ENCODE assay signal across 8 cellular contexts in the genomic region with DNA sequence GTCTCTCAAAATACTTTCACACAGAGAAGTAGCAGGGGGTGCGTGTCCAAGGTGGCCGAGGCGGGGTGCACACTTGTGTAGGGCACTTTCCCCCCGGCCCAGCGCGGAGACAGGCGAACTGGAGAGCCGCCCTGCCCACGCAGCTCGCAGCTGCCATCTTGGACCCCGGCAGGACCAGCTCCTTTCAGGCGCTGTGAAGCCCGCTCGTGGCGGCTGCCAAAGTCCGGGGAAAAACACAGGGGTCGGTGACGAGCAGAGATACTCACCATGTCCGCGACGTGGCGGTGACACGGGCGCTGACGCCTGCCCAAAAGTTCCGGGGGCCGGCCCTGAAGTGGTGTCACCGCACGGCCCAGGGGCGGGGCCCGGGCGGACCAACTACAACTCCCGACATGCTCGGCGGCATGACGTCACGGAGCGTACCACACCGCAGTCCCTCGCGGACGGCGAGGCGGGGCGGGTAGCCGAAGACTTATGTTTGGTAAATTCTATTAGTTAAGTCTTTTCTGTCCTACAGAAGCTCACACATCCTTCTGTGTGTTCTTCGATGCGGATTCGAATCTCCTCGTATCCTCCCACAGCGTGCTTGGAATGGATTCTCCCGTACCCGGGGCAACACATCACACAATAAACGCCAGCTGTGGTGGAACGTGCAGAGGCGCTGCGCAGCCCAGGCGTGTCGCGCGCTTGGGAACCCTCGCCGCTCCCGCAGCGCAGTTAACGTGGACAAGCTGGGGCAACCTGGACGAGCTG. TPM values are rescaled to one million over a fixed set of nuclear protein-coding genes. Genes with fewer than 3 reads are reported as not detected.
A peak's percentile ranks its signal among the peaks of the same experiment; 100 is the strongest.
DNase-seq lines count a peak whose midpoint lies in the region; ATAC-seq and TF ChIP-seq lines count a peak whose summit lies in the region.

A gene with protein sequence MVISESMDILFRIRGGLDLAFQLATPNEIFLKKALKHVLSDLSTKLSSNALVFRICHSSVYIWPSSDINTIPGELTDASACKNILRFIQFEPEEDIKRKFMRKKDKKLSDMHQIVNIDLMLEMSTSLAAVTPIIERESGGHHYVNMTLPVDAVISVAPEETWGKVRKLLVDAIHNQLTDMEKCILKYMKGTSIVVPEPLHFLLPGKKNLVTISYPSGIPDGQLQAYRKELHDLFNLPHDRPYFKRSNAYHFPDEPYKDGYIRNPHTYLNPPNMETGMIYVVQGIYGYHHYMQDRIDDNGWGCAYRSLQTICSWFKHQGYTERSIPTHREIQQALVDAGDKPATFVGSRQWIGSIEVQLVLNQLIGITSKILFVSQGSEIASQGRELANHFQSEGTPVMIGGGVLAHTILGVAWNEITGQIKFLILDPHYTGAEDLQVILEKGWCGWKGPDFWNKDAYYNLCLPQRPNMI (minus strand): TSS at position 365 of the 753 bp plus-strand sequence. CDS start 96 bp downstream, at position 269.

- peak within 1 kb of the TSS; percentile 79 to 91 for H3K4me3 ChIP-seq in Panc1 (ENCODE audit: low read depth in 2 of 2, low read length in 2 of 2)
- peak within 1 kb of the TSS; percentile 72 to 97 (median 90) for H3K4me3 ChIP-seq in esophagus squamous epithelium
- H3K4me3 ChIP-seq in muscle layer of duodenum (ENCODE audit: low read depth in 1 of 2, low read length in 2 of 2), result peak within 1 kb of the TSS; percentile 69 to 89

- H3K27ac ChIP-seq in Panc1 (ENCODE audit: low read length) (peak within 1 kb of the TSS; percentile 85), esophagus squamous epithelium (peak within 1 kb of the TSS; percentile 92 to 97 (median 96)), muscle layer of duodenum (ENCODE audit: low read length) (peak within 1 kb of the TSS; percentile 94)

- H3K9me3 ChIP-seq in Panc1 (ENCODE audit: control insufficient read depth, insufficient read depth, low read depth, low read length) (no peaks in the 10 kb centered on the region), esophagus squamous epithelium (no peaks in the 10 kb centered on the region), muscle layer of duodenum (ENCODE audit: control insufficient read depth in 1 of 2, low read length in 2 of 2) (no peaks in the 10 kb centered on the region)

- WGBS in esophagus squamous epithelium, 2 donors, result 0 to 7% methylated on average over 5 to 28 of the region's 67 CpGs

- intact Hi-C loops in Panc1 (cut with micrococcal nuclease; ENCODE audit: unreplicated experiment) (no loop called here), esophagus squamous epithelium (cut with DNase I) (no loop called here)

- no peaks in the 10 kb centered on the region for H3K27me3 Mint-ChIP-seq in activated T-cell treated with anti-CD3 and anti-CD28 coated beads, Interleukin-2, amount 50 U/mL, for 72 hours (ENCODE audit: low read depth)

- TF ChIP-seq POLR2A in esophagus squamous epithelium (IDR thresholded peaks at IDR 0.05), result peak in 2 of 4 donors; percentile 4 to 86

- CTCF ChIA-PET in Panc1 (lab: Charles Lee), result interaction anchor here (0.6 kb wide), 1 partner anchor 188 kb away, joined by 5 read pairs; no protein-coding TSS in a partner anchor

- TF ChIP-seq CTCF in Panc1 (IDR thresholded peaks at IDR 0.05) (no peak), esophagus squamous epithelium (IDR thresholded peaks at IDR 0.05) (peak in 1 of 6 experiments; percentile 18)

- no peaks in the 10 kb centered on the region for H3K9me3 Mint-ChIP-seq in activated T-cell treated with anti-CD3 and anti-CD28 coated beads, Interleukin-2, amount 50 U/mL, for 72 hours

- DNase-seq in DMS79 (lab: John Stamatoyannopoulos, UW), result peak; percentile 44
- DNase-seq in KBM-7, result peak; percentile 94
- DNase-seq in Panc1 (ENCODE audit: low read depth, low spot score), result peak; percentile 67
- peak; percentile 86 to 93 for DNase-seq in activated T-cell treated with anti-CD3 and anti-CD28 coated beads, Interleukin-2, amount 50 U/mL, for 72 hours
- peak; percentile 64 for DNase-seq in esophagus squamous epithelium (lab: John Stamatoyannopoulos, UW)
- DNase-seq in stimulated activated CD8-positive, alpha-beta memory T cell treated with anti-CD3 and anti-CD28 coated beads, Interleukin-7, amount 100 ng/mL, for 24 hours (ENCODE audit: low read depth), result peak; percentile 67

- BruUV-seq in Panc1 (replicated peaks; lab: Mats Ljungman, UMichigan), result no TSS peak

- H3K4me1 ChIP-seq in Panc1 (ENCODE audit: control insufficient read depth, insufficient read depth, low read length) (no peaks in the 10 kb centered on the region; the same call in 1 of the 2 replicates), esophagus squamous epithelium (peaks cover 7 to 45% (median 11%) of the 10 kb centered on the region in 3 donors), muscle layer of duodenum (ENCODE audit: control insufficient read depth in 1 of 2, insufficient read depth in 2 of 2, low read length in 2 of 2) (peaks cover 14 to 31% of the 10 kb centered on the region in 2 donors)

- ATAC-seq in GM21723 (IDR thresholded peaks at IDR 0.05; ENCODE audit: unreplicated experiment), result peak; percentile 96
- peak; percentile 98 for ATAC-seq in Panc1
- peak; percentile 94 for ATAC-seq in activated T-cell treated with anti-CD3 and anti-CD28 coated beads, Interleukin-2, amount 50 U/mL, for 72 hours (replicated peaks in 1 of 2)

- peaks cover 28% of the 10 kb centered on the region for H3K4me1 Mint-ChIP-seq in activated T-cell treated with anti-CD3 and anti-CD28 coated beads, Interleukin-2, amount 50 U/mL, for 72 hours (ENCODE audit: low read depth)

- H3K4me3 Mint-ChIP-seq in activated T-cell treated with anti-CD3 and anti-CD28 coated beads, Interleukin-2, amount 50 U/mL, for 72 hours, result peak within 1 kb of the TSS; percentile 87 to 88

- POLR2A ChIA-PET in Panc1 (lab: Charles Lee), result interaction anchor here (0.6 kb wide), 1 partner anchor 766 kb away, joined by 3 read pairs; a partner anchor contains a TSS

- H3K36me3 ChIP-seq in Panc1 (ENCODE audit: control insufficient read depth, insufficient read depth, low read length), result no peaks in the 10 kb centered on the region; the same call in 1 of the 2 replicates
- peaks cover 0 to 14% (median 0%) of the 10 kb centered on the region in 3 donors for H3K36me3 ChIP-seq in esophagus squamous epithelium
- no peaks in the 10 kb centered on the region for H3K36me3 ChIP-seq in muscle layer of duodenum (ENCODE audit: control insufficient read depth in 1 of 2, insufficient read depth in 2 of 2, low read length in 2 of 2)

- peak within 1 kb of the TSS; percentile 95 for H3K27ac Mint-ChIP-seq in activated T-cell treated with anti-CD3 and anti-CD28 coated beads, Interleukin-2, amount 50 U/mL, for 72 hours

- in situ Hi-C loops in KBM-7 (cut with MboI; ENCODE audit: low pct_unique_long_range_greater_than_20kb, low sequenced_read_pairs) (no loop called here), Panc1 (cut with HindIII; ENCODE audit: low pct_unique_long_range_greater_than_20kb, low sequenced_read_pairs) (no loop called here)

- peaks cover 0 to 8% of the 10 kb centered on the region in 2 donors for H3K36me3 Mint-ChIP-seq in activated T-cell treated with anti-CD3 and anti-CD28 coated beads, Interleukin-2, amount 50 U/mL, for 72 hours (ENCODE audit: insufficient read depth in 2 of 2)

- H3K27me3 ChIP-seq in Panc1 (ENCODE audit: control insufficient read depth, insufficient read depth, low read length) (no peaks in the 10 kb centered on the region), esophagus squamous epithelium (no peaks in the 10 kb centered on the region), muscle layer of duodenum (ENCODE audit: low read depth, low read length) (no peaks in the 10 kb centered on the region)

RNA-seq across cellular contexts. Expression of the gene that starts here (rescaled TPM):
- total RNA-seq in Panc1 (2021; ENCODE audit: unreplicated experiment) (17.0 TPM), esophagus squamous epithelium (10 to 100 TPM; 20.0 to 32.4 (median 23.3) TPM)
- polyA plus RNA-seq in Panc1 (2012; ENCODE audit: insufficient read length), result 12.3 TPM
- total RNA-seq in activated T-cell treated with anti-CD3 and anti-CD28 coated beads, Interleukin-2, amount 50 U/mL, for 72 hours, result 10 to 100 TPM; 29.3 to 35.9 TPM

Comparison
In these comparisons a context has a peak if more than half of its experiments do, and no peak if none do; other contexts are left out.
1. Peak in every context shown above with its lines: DNase-seq, ATAC-seq, H3K4me3 ChIP-seq and H3K27ac ChIP-seq.
2. DNase-seq: peak in every context shown above with its lines; median percentile 94 in KBM-7; 90 in activated T-cell treated with anti-CD3 and anti-CD28 coated beads, Interleukin-2, amount 50 U/mL, for 72 hours; 67 in Panc1; 67 in stimulated activated CD8-positive, alpha-beta memory T cell treated with anti-CD3 and anti-CD28 coated beads, Interleukin-7, amount 100 ng/mL, for 24 hours; 64 in esophagus squamous epithelium; 44 in DMS79.